In the genomic region with DNA sequence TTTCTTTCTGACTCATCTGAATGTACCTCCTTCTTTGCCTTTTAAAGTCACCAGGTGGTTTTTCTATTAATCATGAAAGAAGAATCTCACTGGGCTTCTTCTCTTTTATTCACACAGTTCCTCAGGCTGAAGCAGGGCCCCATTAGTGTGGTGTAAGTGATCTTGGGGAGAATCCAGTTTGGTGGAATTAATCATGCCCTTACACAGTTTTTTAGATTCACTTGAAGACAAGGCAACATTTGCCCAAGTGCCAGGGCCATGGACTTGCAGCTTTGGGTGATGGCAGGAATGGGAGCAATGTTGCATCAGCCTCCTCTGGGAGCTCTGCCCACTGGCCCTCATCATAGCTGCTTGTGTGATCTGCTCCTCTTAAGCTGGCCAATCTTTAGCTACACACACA, we compare ENCODE assay signal across 21 cellular contexts. TPM values are rescaled to one million over a fixed set of nuclear protein-coding genes. Genes with fewer than 3 reads are reported as not detected.
DNase-seq lines count a peak whose midpoint lies in the region; ATAC-seq, FAIRE-seq and TF ChIP-seq lines count a peak whose summit lies in the region.
"Had no signal": no experiment of that assay in that cellular context is flagged by ENCODE, and none has a peak within 500 bp of the region (broad histone marks: within the 10 kb centered on the region; RNA-seq: fewer than 3 reads in every experiment).

No MANE protein-coding gene starts in this region.

- H3K4me3 Mint-ChIP-seq in H9 = no peak overlapping the region
- H3K4me3 Mint-ChIP-seq: activated CD8-positive, alpha-beta T cell treated with anti-CD3 and anti-CD28 coated beads for 36 hours; CD8-positive, alpha-beta T cell; dendritic cell treated with granulocyte-macrophage colony-stimulating factor and Interleukin-4, amounts not matched to agents 40 ng/mL and 50 ng/mL, for 4 days; stimulated activated naive B cell treated with anti-CD40 and anti-IgM and Interleukin-4, amounts not matched to agents 10 μg/mL and 1 μg/mL and 100 μg/mL, for 72 hours had no signal

- no peak overlapping the region for H2AFZ ChIP-seq in H9 (ENCODE audit: low read length)
- peak overlapping the region; percentile 28 for H2AFZ ChIP-seq in keratinocyte (ENCODE audit: control insufficient read depth, low read length)

- no peak overlapping the region; a peak in 1 of 7 replicates for H3K27ac Mint-ChIP-seq in H9
- H3K27ac Mint-ChIP-seq: activated CD8-positive, alpha-beta T cell treated with anti-CD3 and anti-CD28 coated beads for 36 hours; CD8-positive, alpha-beta T cell; dendritic cell treated with granulocyte-macrophage colony-stimulating factor and Interleukin-4, amounts not matched to agents 40 ng/mL and 50 ng/mL, for 4 days; stimulated activated naive B cell treated with anti-CD40 and anti-IgM and Interleukin-4, amounts not matched to agents 10 μg/mL and 1 μg/mL and 100 μg/mL, for 72 hours had no signal

- no peaks in the 10 kb centered on the region for H3K27me3 ChIP-seq in H9 (ENCODE audit: insufficient read depth, low read length)
- no peaks in the 10 kb centered on the region for H3K27me3 ChIP-seq in adipocyte (replicated peaks; ENCODE audit: control insufficient read depth, insufficient read depth, low read length)
- no peaks in the 10 kb centered on the region for H3K27me3 ChIP-seq in keratinocyte (ENCODE audit: control insufficient read depth, extremely low read depth, insufficient read depth, low read length)

- H4K20me1 ChIP-seq in H9 (ENCODE audit: control insufficient read depth, insufficient read depth, insufficient read length) (no peaks in the 10 kb centered on the region), keratinocyte (ENCODE audit: control insufficient read depth, extremely low read depth, insufficient read depth, low read length) (no peaks in the 10 kb centered on the region)

- no peak overlapping the region for H3K14ac ChIP-seq in H9 (ENCODE audit: insufficient read depth, low read length)

- dilution Hi-C loops in keratinocyte (cut with MboI; ENCODE audit: extremely low pct_ligation_motif_present, low sequenced_read_pairs) = no loop called here

- DNase-seq in EH (ENCODE audit: low read depth) = peak; percentile 18
- DNase-seq in H9 = no peak
- peak; percentile 29 for DNase-seq in adipocyte (ENCODE audit: low read depth)
- DNase-seq in keratinocyte (ENCODE audit: low read depth, low spot score) = peak; percentile 90
- no peak for DNase-seq in activated T-cell treated with anti-CD3 and anti-CD28 coated beads, Interleukin-2, amount 50 U/mL, for 1 hour
- DNase-seq in NCI-H1105 (lab: John Stamatoyannopoulos, UW) = no peak
- DNase-seq: activated CD8-positive, alpha-beta T cell treated with anti-CD3 and anti-CD28 coated beads for 36 hours; activated gamma-delta T cell; activated T-cell treated with anti-CD3 and anti-CD28 coated beads for 4 hours; CD8-positive, alpha-beta T cell; Kasumi-1; lower lobe of right lung; NCI-H1092 treated with DMSO at 0.1 percent for 48 hours; NCI-H2081; stimulated activated naive B cell treated with anti-CD40 and anti-IgM and Interleukin-4, amounts not matched to agents 10 μg/mL and 1 μg/mL and 100 μg/mL, for 72 hours had no signal

- H3K23me2 ChIP-seq in H9 (ENCODE audit: insufficient read length, low read depth, low read length, poor library complexity, severe bottlenecking) = no peaks in the 10 kb centered on the region

- TF ChIP-seq CTCF in H9 (conservative IDR thresholded peaks at IDR 0.05) (no peak), keratinocyte (optimal IDR thresholded peaks at IDR 0.05 in 1 of 3, IDR thresholded peaks at IDR 0.05 in 1 of 3, conservative IDR thresholded peaks at IDR 0.05 in 1 of 3; ENCODE audit: extremely low read depth in 1 of 3, insufficient read depth in 2 of 3, low read length in 3 of 3) (no peak)

- peak; percentile 90 for FAIRE-seq in keratinocyte (lab: Jason Lieb, UNC)
- FAIRE-seq: frontal cortex, islet of Langerhans had no signal

- H3K79me1 ChIP-seq in H9 (ENCODE audit: insufficient read depth, low read depth, low read length, poor library complexity, severe bottlenecking) = no peaks in the 10 kb centered on the region

- no peak overlapping the region for H4K5ac ChIP-seq in H9 (ENCODE audit: insufficient read length, low read depth, low read length)

- H3K4me2 ChIP-seq in H9 (ENCODE audit: insufficient read depth, insufficient read length, low read length) (no peak overlapping the region), keratinocyte (ENCODE audit: control insufficient read depth, extremely low read depth, insufficient read depth, low read depth, low read length) (peak overlapping the region; percentile 43)

- H3K4me1 ChIP-seq in H9 (ENCODE audit: insufficient read depth, low read length) = no peaks in the 10 kb centered on the region
- peaks cover 5% of the 10 kb centered on the region for H3K4me1 ChIP-seq in adipocyte (ENCODE audit: control insufficient read depth, insufficient read depth, low read length)
- H3K4me1 ChIP-seq in keratinocyte (ENCODE audit: control insufficient read depth, extremely low read depth, insufficient read depth, low read length) = peaks cover 36% of the 10 kb centered on the region
- H3K4me1 ChIP-seq: lower lobe of right lung had no signal

- no peaks in the 10 kb centered on the region for H3K27me3 Mint-ChIP-seq in H9 (ENCODE audit: low read depth)
- H3K27me3 Mint-ChIP-seq: dendritic cell treated with granulocyte-macrophage colony-stimulating factor and Interleukin-4, amounts not matched to agents 40 ng/mL and 50 ng/mL, for 4 days had no signal

- no peaks in the 10 kb centered on the region for H3K4me1 Mint-ChIP-seq in H9
- H3K4me1 Mint-ChIP-seq: stimulated activated naive B cell treated with anti-CD40 and anti-IgM and Interleukin-4, amounts not matched to agents 10 μg/mL and 1 μg/mL and 100 μg/mL, for 72 hours had no signal

- no peak overlapping the region for H2BK5ac ChIP-seq in H9 (ENCODE audit: insufficient read length, low read length)

- no peak overlapping the region for H3K23ac ChIP-seq in H9 (ENCODE audit: insufficient read length, low read depth, low read length)

- H3K27ac ChIP-seq in H9 (ENCODE audit: insufficient read length, low read depth, low read length) (no peak overlapping the region), keratinocyte (ENCODE audit: control insufficient read depth, insufficient read depth, low read length) (peak overlapping the region; percentile 83)
- H3K27ac ChIP-seq: lower lobe of right lung, thoracic aorta had no signal

- H3K79me2 ChIP-seq in H9 (ENCODE audit: insufficient read depth, low read length) (no peaks in the 10 kb centered on the region), keratinocyte (ENCODE audit: control insufficient read depth, insufficient read depth, low read length) (no peaks in the 10 kb centered on the region)

- H3K9me1 ChIP-seq in keratinocyte (ENCODE audit: control insufficient read depth, extremely low read depth, insufficient read depth, low read length) = no peaks in the 10 kb centered on the region

- H2BK12ac ChIP-seq in H9 (ENCODE audit: insufficient read length, low read depth, low read length) = no peak overlapping the region

- H3K9me3 Mint-ChIP-seq in H9 = no peaks in the 10 kb centered on the region; a peak in 1 of 5 replicates
- H3K9me3 Mint-ChIP-seq: activated CD8-positive, alpha-beta T cell treated with anti-CD3 and anti-CD28 coated beads for 36 hours; CD8-positive, alpha-beta T cell; stimulated activated naive B cell treated with anti-CD40 and anti-IgM and Interleukin-4, amounts not matched to agents 10 μg/mL and 1 μg/mL and 100 μg/mL, for 72 hours had no signal

- H3K9me3 ChIP-seq in H9 (ENCODE audit: control insufficient read depth, low read depth, low read length) (no peaks in the 10 kb centered on the region), adipocyte (ENCODE audit: control insufficient read depth, low read length) (peaks cover 8% of the 10 kb centered on the region), keratinocyte (ENCODE audit: control insufficient read depth, low read depth, low read length) (no peaks in the 10 kb centered on the region)
- H3K9me3 ChIP-seq: lower lobe of right lung, thoracic aorta had no signal

- no peak overlapping the region for H2AK5ac ChIP-seq in H9 (ENCODE audit: insufficient read length, low read length)

- no peak overlapping the region for H3K56ac ChIP-seq in H9 (ENCODE audit: insufficient read length, low read depth, low read length)

- H3K4me3 ChIP-seq in adipocyte (ENCODE audit: low read length) (no peak overlapping the region), keratinocyte (ENCODE audit: control insufficient read depth in 2 of 3, extremely low read depth in 1 of 3, insufficient read depth in 2 of 3, low read depth in 1 of 3, low read length in 3 of 3) (no peak overlapping the region)
- H3K4me3 ChIP-seq: lower lobe of right lung, skin epidermis, thoracic aorta had no signal

- no peak overlapping the region for H3K4ac ChIP-seq in H9 (ENCODE audit: low read depth, low read length)

- no peak overlapping the region for H3T11ph ChIP-seq in H9 (ENCODE audit: low read length)

- H3K36me3 ChIP-seq in adipocyte (ENCODE audit: control insufficient read depth, insufficient read depth, low read length, severe bottlenecking) (no peaks in the 10 kb centered on the region), keratinocyte (ENCODE audit: control insufficient read depth in 2 of 2, extremely low read depth in 1 of 2, insufficient read depth in 2 of 2, low read length in 2 of 2) (no peaks in the 10 kb centered on the region)
- H3K36me3 ChIP-seq: lower lobe of right lung, thoracic aorta had no signal

- no peak for ATAC-seq in GM19035 (IDR thresholded peaks at IDR 0.05; ENCODE audit: unreplicated experiment)
- ATAC-seq: activated CD8-positive, alpha-beta T cell treated with anti-CD3 and anti-CD28 coated beads for 36 hours; CD8-positive, alpha-beta T cell; lower lobe of right lung; stimulated activated naive B cell treated with anti-CD40 and anti-IgM and Interleukin-4, amounts not matched to agents 10 μg/mL and 1 μg/mL and 100 μg/mL, for 72 hours had no signal

- no peak overlapping the region for H2BK20ac ChIP-seq in H9 (ENCODE audit: low read depth, low read length, poor library complexity, severe bottlenecking)

- H4K91ac ChIP-seq in H9 (ENCODE audit: insufficient read length, low read depth, low read length) = no peak overlapping the region

- no peak overlapping the region for H2BK120ac ChIP-seq in H9 (ENCODE audit: low read depth, low read length, poor library complexity, severe bottlenecking)

- H3K18ac ChIP-seq in H9 (ENCODE audit: insufficient read length, low read depth, low read length) = peak overlapping the region; percentile 31

- no peak overlapping the region for H2BK15ac ChIP-seq in H9 (ENCODE audit: low read depth, low read length)

- H3K9ac ChIP-seq in H9 (ENCODE audit: extremely low read depth, insufficient read length, low read length) (no peak overlapping the region), adipocyte (ENCODE audit: low read length) (no peak overlapping the region), keratinocyte (ENCODE audit: control insufficient read depth, extremely low read depth, insufficient read depth, low read length) (peak overlapping the region; percentile 29)

- no peak overlapping the region for H4K8ac ChIP-seq in H9 (replicated peaks; ENCODE audit: insufficient read length, low read depth, low read length)

- no peaks in the 10 kb centered on the region for H3K36me3 Mint-ChIP-seq in H9 (ENCODE audit: insufficient read depth in 1 of 3, low read depth in 3 of 3)
- H3K36me3 Mint-ChIP-seq: CD8-positive, alpha-beta T cell; stimulated activated naive B cell treated with anti-CD40 and anti-IgM and Interleukin-4, amounts not matched to agents 10 μg/mL and 1 μg/mL and 100 μg/mL, for 72 hours had no signal

RNA-seq across cellular contexts. Expression of a gene that starts 33.9 kb away (rescaled TPM):
- total RNA-seq in H9 (2021) = 0.29 and 0.33 TPM in 2 replicates
- polyA plus RNA-seq in keratinocyte = 0.39 to 1.6 TPM (median 0.79 TPM) in 3 replicates
- polyA plus RNA-seq in keratinocyte (2011; ENCODE audit: low read depth) = 1.0 TPM
- 0.29 and 0.31 TPM in 2 replicates for polyA plus RNA-seq in keratinocyte (2011; cell fraction: cytosol; rRNA removed)
- 1.0 and 1.4 TPM in 2 replicates for polyA plus RNA-seq in keratinocyte (2011; cell fraction: nucleus; rRNA removed)
- 0.44 and 1.1 TPM in 2 replicates for polyA plus RNA-seq in keratinocyte (2012; ENCODE audit: low replicate concordance)
- polyA minus RNA-seq in keratinocyte = 1.4 to 4.3 TPM (median 2.7 TPM) in 3 replicates
- 5.4 TPM for polyA minus RNA-seq in keratinocyte (2011; cell fraction: cytosol; rRNA and poly(A)+ RNA removed)
- 1.8 and 2.0 TPM in 2 replicates for polyA minus RNA-seq in keratinocyte (2011; cell fraction: nucleus; rRNA and poly(A)+ RNA removed)
- total RNA-seq: activated CD8-positive, alpha-beta T cell treated with anti-CD3 and anti-CD28 coated beads for 36 hours; CD8-positive, alpha-beta T cell; lower lobe of right lung; thoracic aorta had no signal

Comparison
In these comparisons a context has a peak if more than half of its experiments do, and no peak if none do; other contexts are left out.
1. DNase-seq: peak in EH (single experiment), adipocyte (single experiment) and keratinocyte (single experiment); none in H9 (single experiment), activated T-cell treated with anti-CD3 and anti-CD28 coated beads, Interleukin-2, amount 50 U/mL, for 1 hour (single experiment) and NCI-H1105 (single experiment).